Comparison of ENCODE assay signal across 18 cellular contexts in genomic region chr16:89607937-89608740, GRCh38. TPM values are rescaled to one million over a fixed set of nuclear protein-coding genes. Genes with fewer than 3 reads are reported as not detected.
"Had no signal": no experiment of that assay in that cellular context is flagged by ENCODE, and none has a peak within 500 bp of the region (broad histone marks: within the 10 kb centered on the region; RNA-seq: fewer than 3 reads in every experiment).

No MANE protein-coding gene starts in this region.

- H3K4me3 Mint-ChIP-seq: activated CD4-positive, alpha-beta T cell treated with anti-CD3 and anti-CD28 coated beads, Interleukin-2, amount 10 ng/mL, durations not matched to agents 7 days and 5 days; mesothelial cell of epicardium had no signal

- DNase-seq: activated CD4-positive, alpha-beta T cell treated with anti-CD3 and anti-CD28 coated beads, Interleukin-2, amount 10 ng/mL, durations not matched to agents 7 days and 5 days; activated CD8-positive, alpha-beta memory T cell treated with anti-CD3 and anti-CD28 coated beads, Interleukin-2, amount 50 U/mL, for 48 hours; anterior cingulate cortex; cortex of kidney; effector CD4-positive, alpha-beta T cell; foreskin keratinocyte; lower lobe of right lung; retina; stimulated activated CD4-positive, alpha-beta T cell treated with anti-CD3 and anti-CD28 coated beads, Interleukin-4, amount 100 ng/mL, for 4 hours; stimulated activated CD8-positive, alpha-beta memory T cell treated with anti-CD3 and anti-CD28 coated beads, Interleukin-4, amount 100 ng/mL, for 48 hours; stimulated activated naive CD4-positive, alpha-beta T cell treated with Interleukin-2 at 50 U/mL for 16 hours; substantia nigra; transverse colon had no signal

- FAIRE-seq: endothelial cell of umbilical vein had no signal

- H3K27ac Mint-ChIP-seq: activated CD4-positive, alpha-beta T cell treated with anti-CD3 and anti-CD28 coated beads, Interleukin-2, amount 10 ng/mL, durations not matched to agents 7 days and 5 days; mesothelial cell of epicardium had no signal

- H3K27ac ChIP-seq: foreskin keratinocyte, lower lobe of right lung, transverse colon, vagina had no signal

- H3K36me3 Mint-ChIP-seq: mesothelial cell of epicardium had no signal

- H3K27me3 ChIP-seq: vagina had no signal

- H3K9me3 Mint-ChIP-seq: activated CD4-positive, alpha-beta T cell treated with anti-CD3 and anti-CD28 coated beads, Interleukin-2, amount 10 ng/mL, durations not matched to agents 7 days and 5 days; mesothelial cell of epicardium had no signal

- H3K9me3 ChIP-seq: lower lobe of right lung, transverse colon, vagina had no signal

- H3K4me1 ChIP-seq: foreskin keratinocyte, lower lobe of right lung, vagina had no signal

- H3K36me3 ChIP-seq: lower lobe of right lung, transverse colon, vagina had no signal

- H3K4me3 ChIP-seq: lower lobe of right lung, transverse colon, vagina had no signal

RNA-seq across cellular contexts. Expression of gene DPEP1, which starts 5.3 kb away (rescaled TPM):
- total RNA-seq: activated CD4-positive, alpha-beta T cell treated with anti-CD3 and anti-CD28 coated beads, Interleukin-2, amount 10 ng/mL, durations not matched to agents 7 days and 5 days; foreskin keratinocyte; myocyte; skeletal muscle tissue; vagina had no signal
- polyA plus RNA-seq: foreskin keratinocyte had no signal

RNA-seq across cellular contexts. Expression of gene CPNE7, which starts 32.6 kb away (rescaled TPM):
- total RNA-seq: skeletal muscle tissue had no signal
